Comparison of ENCODE assay signal across 8 cellular contexts in genomic region chr2:231514951-231515297, GRCh38. TPM values are rescaled to one million over a fixed set of nuclear protein-coding genes. Genes with fewer than 3 reads are reported as not detected.
DNase-seq lines count a peak whose midpoint lies in the region; ATAC-seq, FAIRE-seq and TF ChIP-seq lines count a peak whose summit lies in the region.

No MANE protein-coding gene starts in this region.

- WGBS in lung, 2 donors = 35 to 36% methylated on average over 7 of the region's 7 CpGs

- H3K36me3 ChIP-seq in cardiac muscle cell (no peaks in the 10 kb centered on the region), astrocyte (ENCODE audit: insufficient read depth, low read length) (no peaks in the 10 kb centered on the region), lung (ENCODE audit: control insufficient read depth in 2 of 2, insufficient read depth in 2 of 2, low read length in 2 of 2) (no peaks in the 10 kb centered on the region), upper lobe of right lung (no peaks in the 10 kb centered on the region)

- H3K27me3 ChIP-seq in cardiac muscle cell (no peaks in the 10 kb centered on the region), astrocyte (ENCODE audit: insufficient read depth, low read length) (peaks cover 5% of the 10 kb centered on the region), lung (ENCODE audit: control insufficient read depth, insufficient read depth) (no peaks in the 10 kb centered on the region), upper lobe of right lung (no peaks in the 10 kb centered on the region)

- peak overlapping the region; percentile 34 for H3K27ac Mint-ChIP-seq in astrocyte (ENCODE audit: unreplicated experiment)

- H3K4me3 Mint-ChIP-seq in astrocyte (ENCODE audit: unreplicated experiment) = peak overlapping the region; percentile 92

- no peaks in the 10 kb centered on the region for H3K9me3 Mint-ChIP-seq in astrocyte (ENCODE audit: unreplicated experiment)

- no peaks in the 10 kb centered on the region for H3K4me1 Mint-ChIP-seq in astrocyte (ENCODE audit: low read depth, unreplicated experiment)

- H4K20me1 ChIP-seq in astrocyte (ENCODE audit: insufficient read depth, low read length) = no peaks in the 10 kb centered on the region

- H3K4me1 ChIP-seq in cardiac muscle cell (ENCODE audit: low read depth) = no peaks in the 10 kb centered on the region
- peaks cover 9% of the 10 kb centered on the region for H3K4me1 ChIP-seq in astrocyte (ENCODE audit: insufficient read depth, low read length)
- H3K4me1 ChIP-seq in lung (ENCODE audit: control insufficient read depth in 2 of 2, insufficient read depth in 2 of 2, low read length in 2 of 2) = peaks cover 0 to 2% of the 10 kb centered on the region in 2 donors
- H3K4me1 ChIP-seq in upper lobe of right lung = peaks cover 3% of the 10 kb centered on the region

- peaks cover 12% of the 10 kb centered on the region for H3K27me3 Mint-ChIP-seq in astrocyte (ENCODE audit: low read depth, unreplicated experiment)

- intact Hi-C loops in left ventricle myocardium superior (cut with micrococcal nuclease) = no loop called here
- intact Hi-C loops in upper lobe of right lung (cut with DNase I) = no loop called here

- peak overlapping the region; percentile 92 for H3K4me2 ChIP-seq in astrocyte (ENCODE audit: low read length)

- peak overlapping the region; percentile 89 for H2AFZ ChIP-seq in astrocyte (ENCODE audit: low read depth, low read length)

- no peaks in the 10 kb centered on the region for H3K36me3 Mint-ChIP-seq in astrocyte (ENCODE audit: low read depth, unreplicated experiment)

- H3K9ac ChIP-seq in astrocyte (ENCODE audit: low read length) = peak overlapping the region; percentile 88

- ATAC-seq in left ventricle myocardium superior (no peak), lung (ENCODE audit: insufficient read depth, low FRiP score) (no peak), upper lobe of right lung (no peak), GM18517 (IDR thresholded peaks at IDR 0.05; ENCODE audit: unreplicated experiment) (no peak)

- DNase-seq in cardiac muscle cell (ENCODE audit: low read depth in 1 of 2, low spot score in 1 of 2) = no peak
- DNase-seq in left ventricle myocardium superior = no peak
- no peak for DNase-seq in astrocyte (ENCODE audit: low read depth)
- no peak for DNase-seq in lung (ENCODE audit: low spot score)
- DNase-seq in upper lobe of right lung = no peak
- DNase-seq in NCI-H774 (lab: John Stamatoyannopoulos, UW) = no peak
- no peak for DNase-seq in stimulated activated CD8-positive, alpha-beta memory T cell treated with anti-CD3 and anti-CD28 coated beads, Interleukin-4, amount 100 ng/mL, for 48 hours

- no peak for TF ChIP-seq CTCF in cardiac muscle cell (IDR thresholded peaks at IDR 0.05; ENCODE audit: low read depth, low read length)
- no peak for TF ChIP-seq CTCF in astrocyte (IDR thresholded peaks at IDR 0.05; ENCODE audit: insufficient read depth, low read depth, low read length)
- no peak for TF ChIP-seq CTCF in lung (IDR thresholded peaks at IDR 0.05; ENCODE audit: control extremely low read depth, extremely low read depth)
- no peak for TF ChIP-seq CTCF in upper lobe of right lung (IDR thresholded peaks at IDR 0.05)

- peak overlapping the region; percentile 60 for H3K4me3 ChIP-seq in cardiac muscle cell
- H3K4me3 ChIP-seq in astrocyte (ENCODE audit: insufficient read depth, low read depth, low read length) = peak overlapping the region; percentile 84
- H3K4me3 ChIP-seq in lung = peak overlapping the region; percentile 87
- peak overlapping the region; percentile 72 for H3K4me3 ChIP-seq in upper lobe of right lung

- H3K79me2 ChIP-seq in astrocyte (ENCODE audit: insufficient read depth, low read length) = no peaks in the 10 kb centered on the region

- H3K27ac ChIP-seq in cardiac muscle cell (peak overlapping the region; percentile 64), astrocyte (ENCODE audit: low read depth, low read length) (peak overlapping the region; percentile 69), lung (ENCODE audit: low read depth in 1 of 2, low read length in 1 of 2) (peak overlapping the region; percentile 62 to 95), upper lobe of right lung (peak overlapping the region; percentile 93)

- FAIRE-seq in astrocyte (lab: Jason Lieb, UNC) = no peak

- H3K9me3 ChIP-seq in cardiac muscle cell (ENCODE audit: low read depth) = no peaks in the 10 kb centered on the region
- no peaks in the 10 kb centered on the region for H3K9me3 ChIP-seq in astrocyte (ENCODE audit: insufficient read depth, low read depth, low read length)
- no peaks in the 10 kb centered on the region for H3K9me3 ChIP-seq in lung (ENCODE audit: control insufficient read depth in 2 of 2, insufficient read depth in 1 of 2, low read length in 1 of 2)
- no peaks in the 10 kb centered on the region for H3K9me3 ChIP-seq in upper lobe of right lung

RNA-seq across cellular contexts. Expression of gene NMUR1, which starts 15.3 kb away (rescaled TPM):
- 0.15 TPM in 1 of 2 replicates, not detected in the other for total RNA-seq in cardiac muscle cell
- not detected in 2 replicates for polyA plus RNA-seq in cardiac muscle cell
- not detected for total RNA-seq in left ventricle myocardium superior
- not detected in 2 replicates for total RNA-seq in astrocyte
- 1 to 10 TPM in 1 of 2 donors, under 1 TPM in 1; 0.65 to 1.2 TPM for total RNA-seq in lung
- under 1 TPM; 0.72 to 0.89 TPM for polyA plus RNA-seq in lung
- 5.8 TPM for total RNA-seq in upper lobe of right lung

RNA-seq across cellular contexts. Expression of gene NCL, which starts 50.6 kb away (rescaled TPM):
- total RNA-seq in cardiac muscle cell (202 and 222 TPM in 2 replicates), left ventricle myocardium superior (241 TPM), astrocyte (562 and 603 TPM in 2 replicates), lung (100 to 1,000 TPM; 321 to 373 TPM), upper lobe of right lung (309 TPM)
- polyA plus RNA-seq in cardiac muscle cell (527 and 558 TPM in 2 replicates), lung (100 to 1,000 TPM; 144 to 341 TPM)
